ENCODE assay signal across 1 cellular context in the genomic region with DNA sequence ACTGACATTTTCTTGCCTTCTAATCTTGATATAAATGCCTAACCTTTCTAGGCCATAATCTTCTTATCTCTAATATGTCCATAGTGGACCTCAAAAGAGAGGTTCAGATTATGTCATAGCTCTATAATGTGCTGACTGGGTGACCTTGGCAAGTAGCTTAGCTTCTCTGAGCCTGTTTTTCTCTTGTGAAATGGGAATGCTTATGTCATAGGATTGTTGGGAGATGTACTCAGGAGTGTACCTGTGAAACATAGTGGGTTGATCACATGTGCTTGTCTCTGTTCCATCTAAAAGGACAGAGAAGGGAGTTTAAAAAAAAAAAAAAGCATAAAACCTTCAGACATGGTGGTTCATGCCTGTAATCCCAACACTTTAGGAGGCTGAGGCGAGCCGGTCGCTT.
TF ChIP-seq lines count a peak whose summit lies in the region.

No MANE protein-coding gene starts in this region.

TF ChIP-seq in GM23338, 12 proteins besides CTCF, POLR2A, EP300 and RAD21:
- TF ChIP-seq EZH2phosphoT487 (IDR thresholded peaks at IDR 0.05; ENCODE audit: unreplicated experiment) (no peak), STAT1 (IDR thresholded peaks at IDR 0.05; ENCODE audit: unreplicated experiment) (no peak), POLR2AphosphoS5 (IDR thresholded peaks at IDR 0.05; ENCODE audit: low read depth) (no peak), CREB1 (CRISPR knock-in tag; IDR thresholded peaks at IDR 0.05; ENCODE audit: low read depth) (no peak)
- TF ChIP-seq, protein P1, sequence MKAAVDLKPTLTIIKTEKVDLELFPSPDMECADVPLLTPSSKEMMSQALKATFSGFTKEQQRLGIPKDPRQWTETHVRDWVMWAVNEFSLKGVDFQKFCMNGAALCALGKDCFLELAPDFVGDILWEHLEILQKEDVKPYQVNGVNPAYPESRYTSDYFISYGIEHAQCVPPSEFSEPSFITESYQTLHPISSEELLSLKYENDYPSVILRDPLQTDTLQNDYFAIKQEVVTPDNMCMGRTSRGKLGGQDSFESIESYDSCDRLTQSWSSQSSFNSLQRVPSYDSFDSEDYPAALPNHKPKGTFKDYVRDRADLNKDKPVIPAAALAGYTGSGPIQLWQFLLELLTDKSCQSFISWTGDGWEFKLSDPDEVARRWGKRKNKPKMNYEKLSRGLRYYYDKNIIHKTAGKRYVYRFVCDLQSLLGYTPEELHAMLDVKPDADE (IDR thresholded peaks at IDR 0.05): no peak
- TF ChIP-seq, protein P2, sequence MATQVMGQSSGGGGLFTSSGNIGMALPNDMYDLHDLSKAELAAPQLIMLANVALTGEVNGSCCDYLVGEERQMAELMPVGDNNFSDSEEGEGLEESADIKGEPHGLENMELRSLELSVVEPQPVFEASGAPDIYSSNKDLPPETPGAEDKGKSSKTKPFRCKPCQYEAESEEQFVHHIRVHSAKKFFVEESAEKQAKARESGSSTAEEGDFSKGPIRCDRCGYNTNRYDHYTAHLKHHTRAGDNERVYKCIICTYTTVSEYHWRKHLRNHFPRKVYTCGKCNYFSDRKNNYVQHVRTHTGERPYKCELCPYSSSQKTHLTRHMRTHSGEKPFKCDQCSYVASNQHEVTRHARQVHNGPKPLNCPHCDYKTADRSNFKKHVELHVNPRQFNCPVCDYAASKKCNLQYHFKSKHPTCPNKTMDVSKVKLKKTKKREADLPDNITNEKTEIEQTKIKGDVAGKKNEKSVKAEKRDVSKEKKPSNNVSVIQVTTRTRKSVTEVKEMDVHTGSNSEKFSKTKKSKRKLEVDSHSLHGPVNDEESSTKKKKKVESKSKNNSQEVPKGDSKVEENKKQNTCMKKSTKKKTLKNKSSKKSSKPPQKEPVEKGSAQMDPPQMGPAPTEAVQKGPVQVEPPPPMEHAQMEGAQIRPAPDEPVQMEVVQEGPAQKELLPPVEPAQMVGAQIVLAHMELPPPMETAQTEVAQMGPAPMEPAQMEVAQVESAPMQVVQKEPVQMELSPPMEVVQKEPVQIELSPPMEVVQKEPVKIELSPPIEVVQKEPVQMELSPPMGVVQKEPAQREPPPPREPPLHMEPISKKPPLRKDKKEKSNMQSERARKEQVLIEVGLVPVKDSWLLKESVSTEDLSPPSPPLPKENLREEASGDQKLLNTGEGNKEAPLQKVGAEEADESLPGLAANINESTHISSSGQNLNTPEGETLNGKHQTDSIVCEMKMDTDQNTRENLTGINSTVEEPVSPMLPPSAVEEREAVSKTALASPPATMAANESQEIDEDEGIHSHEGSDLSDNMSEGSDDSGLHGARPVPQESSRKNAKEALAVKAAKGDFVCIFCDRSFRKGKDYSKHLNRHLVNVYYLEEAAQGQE (IDR thresholded peaks at IDR 0.05; ENCODE audit: unreplicated experiment): no peak
